In the genomic region with DNA sequence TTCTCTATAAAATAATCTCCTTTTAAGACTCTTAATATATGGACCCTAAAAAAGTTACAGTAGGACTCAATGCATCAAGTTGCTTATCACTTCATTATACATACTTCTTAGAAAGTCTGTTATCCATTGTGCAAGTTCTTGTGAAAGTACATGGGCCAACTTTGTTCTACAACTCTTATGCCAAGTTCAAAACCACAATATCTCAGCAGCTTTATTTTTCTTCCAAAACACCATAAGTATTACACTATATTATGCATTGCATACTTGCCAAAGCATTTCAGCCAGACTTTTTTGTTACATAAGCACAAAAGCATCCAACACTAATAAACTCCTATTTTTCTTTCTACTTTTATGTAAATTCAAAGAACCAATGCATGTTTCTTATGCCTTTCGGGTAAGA, we compare ENCODE assay signal across 2 cellular contexts.
TF ChIP-seq lines count a peak whose summit lies in the region.

No MANE protein-coding gene starts in this region.

TF ChIP-seq in IMR-90, 13 proteins besides CTCF, POLR2A, EP300 and RAD21:
- TF ChIP-seq MXI1 (IDR thresholded peaks at IDR 0.05; ENCODE audit: borderline replicate concordance, low read depth, low read length) (no peak), CEBPB (IDR thresholded peaks at IDR 0.05; ENCODE audit: low read depth, low read length) (peak; percentile 78)

TF ChIP-seq in HepG2, 621 proteins besides CTCF, POLR2A, EP300 and RAD21:
- TF ChIP-seq, protein P1, sequence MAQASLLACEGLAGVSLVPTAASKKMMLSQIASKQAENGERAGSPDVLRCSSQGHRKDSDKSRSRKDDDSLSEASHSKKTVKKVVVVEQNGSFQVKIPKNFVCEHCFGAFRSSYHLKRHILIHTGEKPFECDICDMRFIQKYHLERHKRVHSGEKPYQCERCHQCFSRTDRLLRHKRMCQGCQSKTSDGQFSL (CRISPR knock-in tag; IDR thresholded peaks at IDR 0.05) = no peak
- TF ChIP-seq, protein P2, sequence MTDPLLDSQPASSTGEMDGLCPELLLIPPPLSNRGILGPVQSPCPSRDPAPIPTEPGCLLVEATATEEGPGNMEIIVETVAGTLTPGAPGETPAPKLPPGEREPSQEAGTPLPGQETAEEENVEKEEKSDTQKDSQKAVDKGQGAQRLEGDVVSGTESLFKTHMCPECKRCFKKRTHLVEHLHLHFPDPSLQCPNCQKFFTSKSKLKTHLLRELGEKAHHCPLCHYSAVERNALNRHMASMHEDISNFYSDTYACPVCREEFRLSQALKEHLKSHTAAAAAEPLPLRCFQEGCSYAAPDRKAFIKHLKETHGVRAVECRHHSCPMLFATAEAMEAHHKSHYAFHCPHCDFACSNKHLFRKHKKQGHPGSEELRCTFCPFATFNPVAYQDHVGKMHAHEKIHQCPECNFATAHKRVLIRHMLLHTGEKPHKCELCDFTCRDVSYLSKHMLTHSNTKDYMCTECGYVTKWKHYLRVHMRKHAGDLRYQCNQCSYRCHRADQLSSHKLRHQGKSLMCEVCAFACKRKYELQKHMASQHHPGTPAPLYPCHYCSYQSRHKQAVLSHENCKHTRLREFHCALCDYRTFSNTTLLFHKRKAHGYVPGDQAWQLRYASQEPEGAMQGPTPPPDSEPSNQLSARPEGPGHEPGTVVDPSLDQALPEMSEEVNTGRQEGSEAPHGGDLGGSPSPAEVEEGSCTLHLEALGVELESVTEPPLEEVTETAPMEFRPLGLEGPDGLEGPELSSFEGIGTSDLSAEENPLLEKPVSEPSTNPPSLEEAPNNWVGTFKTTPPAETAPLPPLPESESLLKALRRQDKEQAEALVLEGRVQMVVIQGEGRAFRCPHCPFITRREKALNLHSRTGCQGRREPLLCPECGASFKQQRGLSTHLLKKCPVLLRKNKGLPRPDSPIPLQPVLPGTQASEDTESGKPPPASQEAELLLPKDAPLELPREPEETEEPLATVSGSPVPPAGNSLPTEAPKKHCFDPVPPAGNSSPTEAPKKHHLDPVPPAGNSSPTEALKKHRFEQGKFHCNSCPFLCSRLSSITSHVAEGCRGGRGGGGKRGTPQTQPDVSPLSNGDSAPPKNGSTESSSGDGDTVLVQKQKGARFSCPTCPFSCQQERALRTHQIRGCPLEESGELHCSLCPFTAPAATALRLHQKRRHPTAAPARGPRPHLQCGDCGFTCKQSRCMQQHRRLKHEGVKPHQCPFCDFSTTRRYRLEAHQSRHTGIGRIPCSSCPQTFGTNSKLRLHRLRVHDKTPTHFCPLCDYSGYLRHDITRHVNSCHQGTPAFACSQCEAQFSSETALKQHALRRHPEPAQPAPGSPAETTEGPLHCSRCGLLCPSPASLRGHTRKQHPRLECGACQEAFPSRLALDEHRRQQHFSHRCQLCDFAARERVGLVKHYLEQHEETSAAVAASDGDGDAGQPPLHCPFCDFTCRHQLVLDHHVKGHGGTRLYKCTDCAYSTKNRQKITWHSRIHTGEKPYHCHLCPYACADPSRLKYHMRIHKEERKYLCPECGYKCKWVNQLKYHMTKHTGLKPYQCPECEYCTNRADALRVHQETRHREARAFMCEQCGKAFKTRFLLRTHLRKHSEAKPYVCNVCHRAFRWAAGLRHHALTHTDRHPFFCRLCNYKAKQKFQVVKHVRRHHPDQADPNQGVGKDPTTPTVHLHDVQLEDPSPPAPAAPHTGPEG (CRISPR knock-in tag; IDR thresholded peaks at IDR 0.05) = no peak
- TF ChIP-seq ZNF138 (CRISPR knock-in tag; IDR thresholded peaks at IDR 0.05; ENCODE audit: low read depth) (no peak), KDM6A (CRISPR knock-in tag; IDR thresholded peaks at IDR 0.05; ENCODE audit: low read depth) (no peak), ZKSCAN1 (IDR thresholded peaks at IDR 0.05; ENCODE audit: low read length) (no peak), RCOR2 (CRISPR knock-in tag; IDR thresholded peaks at IDR 0.05) (no peak), MED8 (CRISPR knock-in tag; IDR thresholded peaks at IDR 0.05; ENCODE audit: insufficient replicate concordance) (no peak), ZNF616 (CRISPR knock-in tag; IDR thresholded peaks at IDR 0.05; ENCODE audit: low read depth) (no peak), SP140L (CRISPR knock-in tag; IDR thresholded peaks at IDR 0.05; ENCODE audit: borderline replicate concordance) (no peak), ZNF292 (CRISPR knock-in tag; IDR thresholded peaks at IDR 0.05; ENCODE audit: borderline replicate concordance, low read depth) (no peak), KLF15 (CRISPR knock-in tag; IDR thresholded peaks at IDR 0.05; ENCODE audit: borderline replicate concordance) (no peak), SSRP1 (CRISPR knock-in tag; IDR thresholded peaks at IDR 0.05) (no peak), ZNF788 (CRISPR knock-in tag; IDR thresholded peaks at IDR 0.05; ENCODE audit: borderline replicate concordance) (no peak), ZNF564 (CRISPR knock-in tag; IDR thresholded peaks at IDR 0.05) (no peak), ZNF234 (CRISPR knock-in tag; conservative IDR thresholded peaks at IDR 0.05) (no peak), SALL2 (CRISPR knock-in tag; IDR thresholded peaks at IDR 0.05) (no peak), CCAR2 (optimal IDR thresholded peaks at IDR 0.05; ENCODE audit: low read depth, low read length) (no peak), TCF7 (IDR thresholded peaks at IDR 0.05; ENCODE audit: low read depth) (no peak)
- TF ChIP-seq, protein P3, sequence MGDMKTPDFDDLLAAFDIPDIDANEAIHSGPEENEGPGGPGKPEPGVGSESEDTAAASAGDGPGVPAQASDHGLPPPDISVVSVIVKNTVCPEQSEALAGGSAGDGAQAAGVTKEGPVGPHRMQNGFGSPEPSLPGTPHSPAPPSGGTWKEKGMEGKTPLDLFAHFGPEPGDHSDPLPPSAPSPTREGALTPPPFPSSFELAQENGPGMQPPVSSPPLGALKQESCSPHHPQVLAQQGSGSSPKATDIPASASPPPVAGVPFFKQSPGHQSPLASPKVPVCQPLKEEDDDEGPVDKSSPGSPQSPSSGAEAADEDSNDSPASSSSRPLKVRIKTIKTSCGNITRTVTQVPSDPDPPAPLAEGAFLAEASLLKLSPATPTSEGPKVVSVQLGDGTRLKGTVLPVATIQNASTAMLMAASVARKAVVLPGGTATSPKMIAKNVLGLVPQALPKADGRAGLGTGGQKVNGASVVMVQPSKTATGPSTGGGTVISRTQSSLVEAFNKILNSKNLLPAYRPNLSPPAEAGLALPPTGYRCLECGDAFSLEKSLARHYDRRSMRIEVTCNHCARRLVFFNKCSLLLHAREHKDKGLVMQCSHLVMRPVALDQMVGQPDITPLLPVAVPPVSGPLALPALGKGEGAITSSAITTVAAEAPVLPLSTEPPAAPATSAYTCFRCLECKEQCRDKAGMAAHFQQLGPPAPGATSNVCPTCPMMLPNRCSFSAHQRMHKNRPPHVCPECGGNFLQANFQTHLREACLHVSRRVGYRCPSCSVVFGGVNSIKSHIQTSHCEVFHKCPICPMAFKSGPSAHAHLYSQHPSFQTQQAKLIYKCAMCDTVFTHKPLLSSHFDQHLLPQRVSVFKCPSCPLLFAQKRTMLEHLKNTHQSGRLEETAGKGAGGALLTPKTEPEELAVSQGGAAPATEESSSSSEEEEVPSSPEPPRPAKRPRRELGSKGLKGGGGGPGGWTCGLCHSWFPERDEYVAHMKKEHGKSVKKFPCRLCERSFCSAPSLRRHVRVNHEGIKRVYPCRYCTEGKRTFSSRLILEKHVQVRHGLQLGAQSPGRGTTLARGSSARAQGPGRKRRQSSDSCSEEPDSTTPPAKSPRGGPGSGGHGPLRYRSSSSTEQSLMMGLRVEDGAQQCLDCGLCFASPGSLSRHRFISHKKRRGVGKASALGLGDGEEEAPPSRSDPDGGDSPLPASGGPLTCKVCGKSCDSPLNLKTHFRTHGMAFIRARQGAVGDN (CRISPR knock-in tag; IDR thresholded peaks at IDR 0.05) = no peak
- TF ChIP-seq, protein P4, sequence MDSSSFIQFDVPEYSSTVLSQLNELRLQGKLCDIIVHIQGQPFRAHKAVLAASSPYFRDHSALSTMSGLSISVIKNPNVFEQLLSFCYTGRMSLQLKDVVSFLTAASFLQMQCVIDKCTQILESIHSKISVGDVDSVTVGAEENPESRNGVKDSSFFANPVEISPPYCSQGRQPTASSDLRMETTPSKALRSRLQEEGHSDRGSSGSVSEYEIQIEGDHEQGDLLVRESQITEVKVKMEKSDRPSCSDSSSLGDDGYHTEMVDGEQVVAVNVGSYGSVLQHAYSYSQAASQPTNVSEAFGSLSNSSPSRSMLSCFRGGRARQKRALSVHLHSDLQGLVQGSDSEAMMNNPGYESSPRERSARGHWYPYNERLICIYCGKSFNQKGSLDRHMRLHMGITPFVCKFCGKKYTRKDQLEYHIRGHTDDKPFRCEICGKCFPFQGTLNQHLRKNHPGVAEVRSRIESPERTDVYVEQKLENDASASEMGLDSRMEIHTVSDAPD (CRISPR knock-in tag; IDR thresholded peaks at IDR 0.05) = no peak
TF ChIP-seq in HepG2: peak in this region for 0.
